1 cellular context compared by ENCODE assay signal in the genomic region with DNA sequence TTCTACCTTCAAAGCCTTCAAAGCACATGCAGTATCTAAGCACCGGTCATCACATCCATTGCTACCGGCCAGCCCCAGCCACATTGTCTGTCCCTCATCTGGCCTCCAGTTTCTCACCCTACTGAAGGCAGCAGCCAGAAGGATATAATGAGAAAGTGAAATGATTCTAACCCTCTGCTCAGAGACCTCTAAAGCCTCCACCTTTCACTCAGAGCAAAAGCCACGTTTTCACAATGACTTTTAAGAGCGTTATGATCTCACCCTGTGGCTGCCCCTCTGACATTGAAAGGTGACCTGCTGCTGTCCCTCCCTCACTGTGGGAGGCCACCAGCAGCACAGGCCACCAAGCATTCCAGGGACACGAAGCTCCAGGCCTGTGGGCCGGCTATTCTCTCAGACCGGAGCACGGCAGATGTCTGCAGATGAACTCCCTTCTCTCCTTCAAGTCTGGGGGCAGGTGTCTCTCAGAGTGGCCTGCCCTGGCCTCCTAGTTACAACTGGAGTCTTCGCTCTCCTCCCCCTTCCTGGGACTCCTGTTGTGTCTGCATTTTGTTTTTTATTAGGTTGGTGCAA.
TF ChIP-seq lines count a peak whose summit lies in the region.

No MANE protein-coding gene starts in this region.

TF ChIP-seq in GM23338, 12 proteins besides CTCF, POLR2A, EP300 and RAD21 (continued from another document):
- TF ChIP-seq, protein P1, sequence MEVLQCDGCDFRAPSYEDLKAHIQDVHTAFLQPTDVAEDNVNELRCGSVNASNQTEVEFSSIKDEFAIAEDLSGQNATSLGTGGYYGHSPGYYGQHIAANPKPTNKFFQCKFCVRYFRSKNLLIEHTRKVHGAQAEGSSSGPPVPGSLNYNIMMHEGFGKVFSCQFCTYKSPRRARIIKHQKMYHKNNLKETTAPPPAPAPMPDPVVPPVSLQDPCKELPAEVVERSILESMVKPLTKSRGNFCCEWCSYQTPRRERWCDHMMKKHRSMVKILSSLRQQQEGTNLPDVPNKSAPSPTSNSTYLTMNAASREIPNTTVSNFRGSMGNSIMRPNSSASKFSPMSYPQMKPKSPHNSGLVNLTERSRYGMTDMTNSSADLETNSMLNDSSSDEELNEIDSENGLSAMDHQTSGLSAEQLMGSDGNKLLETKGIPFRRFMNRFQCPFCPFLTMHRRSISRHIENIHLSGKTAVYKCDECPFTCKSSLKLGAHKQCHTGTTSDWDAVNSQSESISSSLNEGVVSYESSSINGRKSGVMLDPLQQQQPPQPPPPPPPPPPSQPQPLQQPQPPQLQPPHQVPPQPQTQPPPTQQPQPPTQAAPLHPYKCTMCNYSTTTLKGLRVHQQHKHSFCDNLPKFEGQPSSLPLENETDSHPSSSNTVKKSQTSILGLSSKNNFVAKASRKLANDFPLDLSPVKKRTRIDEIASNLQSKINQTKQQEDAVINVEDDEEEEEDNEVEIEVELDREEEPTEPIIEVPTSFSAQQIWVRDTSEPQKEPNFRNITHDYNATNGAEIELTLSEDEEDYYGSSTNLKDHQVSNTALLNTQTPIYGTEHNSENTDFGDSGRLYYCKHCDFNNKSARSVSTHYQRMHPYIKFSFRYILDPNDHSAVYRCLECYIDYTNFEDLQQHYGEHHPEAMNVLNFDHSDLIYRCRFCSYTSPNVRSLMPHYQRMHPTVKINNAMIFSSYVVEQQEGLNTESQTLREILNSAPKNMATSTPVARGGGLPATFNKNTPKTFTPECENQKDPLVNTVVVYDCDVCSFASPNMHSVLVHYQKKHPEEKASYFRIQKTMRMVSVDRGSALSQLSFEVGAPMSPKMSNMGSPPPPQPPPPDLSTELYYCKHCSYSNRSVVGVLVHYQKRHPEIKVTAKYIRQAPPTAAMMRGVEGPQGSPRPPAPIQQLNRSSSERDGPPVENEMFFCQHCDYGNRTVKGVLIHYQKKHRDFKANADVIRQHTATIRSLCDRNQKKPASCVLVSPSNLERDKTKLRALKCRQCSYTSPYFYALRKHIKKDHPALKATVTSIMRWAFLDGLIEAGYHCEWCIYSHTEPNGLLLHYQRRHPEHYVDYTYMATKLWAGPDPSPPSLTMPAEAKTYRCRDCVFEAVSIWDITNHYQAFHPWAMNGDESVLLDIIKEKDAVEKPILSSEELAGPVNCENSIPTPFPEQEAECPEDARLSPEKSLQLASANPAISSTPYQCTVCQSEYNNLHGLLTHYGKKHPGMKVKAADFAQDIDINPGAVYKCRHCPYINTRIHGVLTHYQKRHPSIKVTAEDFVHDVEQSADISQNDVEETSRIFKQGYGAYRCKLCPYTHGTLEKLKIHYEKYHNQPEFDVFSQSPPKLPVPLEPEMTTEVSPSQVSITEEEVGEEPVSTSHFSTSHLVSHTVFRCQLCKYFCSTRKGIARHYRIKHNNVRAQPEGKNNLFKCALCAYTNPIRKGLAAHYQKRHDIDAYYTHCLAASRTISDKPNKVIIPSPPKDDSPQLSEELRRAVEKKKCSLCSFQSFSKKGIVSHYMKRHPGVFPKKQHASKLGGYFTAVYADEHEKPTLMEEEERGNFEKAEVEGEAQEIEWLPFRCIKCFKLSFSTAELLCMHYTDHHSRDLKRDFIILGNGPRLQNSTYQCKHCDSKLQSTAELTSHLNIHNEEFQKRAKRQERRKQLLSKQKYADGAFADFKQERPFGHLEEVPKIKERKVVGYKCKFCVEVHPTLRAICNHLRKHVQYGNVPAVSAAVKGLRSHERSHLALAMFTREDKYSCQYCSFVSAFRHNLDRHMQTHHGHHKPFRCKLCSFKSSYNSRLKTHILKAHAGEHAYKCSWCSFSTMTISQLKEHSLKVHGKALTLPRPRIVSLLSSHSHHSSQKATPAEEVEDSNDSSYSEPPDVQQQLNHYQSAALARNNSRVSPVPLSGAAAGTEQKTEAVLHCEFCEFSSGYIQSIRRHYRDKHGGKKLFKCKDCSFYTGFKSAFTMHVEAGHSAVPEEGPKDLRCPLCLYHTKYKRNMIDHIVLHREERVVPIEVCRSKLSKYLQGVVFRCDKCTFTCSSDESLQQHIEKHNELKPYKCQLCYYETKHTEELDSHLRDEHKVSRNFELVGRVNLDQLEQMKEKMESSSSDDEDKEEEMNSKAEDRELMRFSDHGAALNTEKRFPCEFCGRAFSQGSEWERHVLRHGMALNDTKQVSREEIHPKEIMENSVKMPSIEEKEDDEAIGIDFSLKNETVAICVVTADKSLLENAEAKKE (CRISPR knock-in tag; IDR thresholded peaks at IDR 0.05): no peak
- TF ChIP-seq, protein P2, sequence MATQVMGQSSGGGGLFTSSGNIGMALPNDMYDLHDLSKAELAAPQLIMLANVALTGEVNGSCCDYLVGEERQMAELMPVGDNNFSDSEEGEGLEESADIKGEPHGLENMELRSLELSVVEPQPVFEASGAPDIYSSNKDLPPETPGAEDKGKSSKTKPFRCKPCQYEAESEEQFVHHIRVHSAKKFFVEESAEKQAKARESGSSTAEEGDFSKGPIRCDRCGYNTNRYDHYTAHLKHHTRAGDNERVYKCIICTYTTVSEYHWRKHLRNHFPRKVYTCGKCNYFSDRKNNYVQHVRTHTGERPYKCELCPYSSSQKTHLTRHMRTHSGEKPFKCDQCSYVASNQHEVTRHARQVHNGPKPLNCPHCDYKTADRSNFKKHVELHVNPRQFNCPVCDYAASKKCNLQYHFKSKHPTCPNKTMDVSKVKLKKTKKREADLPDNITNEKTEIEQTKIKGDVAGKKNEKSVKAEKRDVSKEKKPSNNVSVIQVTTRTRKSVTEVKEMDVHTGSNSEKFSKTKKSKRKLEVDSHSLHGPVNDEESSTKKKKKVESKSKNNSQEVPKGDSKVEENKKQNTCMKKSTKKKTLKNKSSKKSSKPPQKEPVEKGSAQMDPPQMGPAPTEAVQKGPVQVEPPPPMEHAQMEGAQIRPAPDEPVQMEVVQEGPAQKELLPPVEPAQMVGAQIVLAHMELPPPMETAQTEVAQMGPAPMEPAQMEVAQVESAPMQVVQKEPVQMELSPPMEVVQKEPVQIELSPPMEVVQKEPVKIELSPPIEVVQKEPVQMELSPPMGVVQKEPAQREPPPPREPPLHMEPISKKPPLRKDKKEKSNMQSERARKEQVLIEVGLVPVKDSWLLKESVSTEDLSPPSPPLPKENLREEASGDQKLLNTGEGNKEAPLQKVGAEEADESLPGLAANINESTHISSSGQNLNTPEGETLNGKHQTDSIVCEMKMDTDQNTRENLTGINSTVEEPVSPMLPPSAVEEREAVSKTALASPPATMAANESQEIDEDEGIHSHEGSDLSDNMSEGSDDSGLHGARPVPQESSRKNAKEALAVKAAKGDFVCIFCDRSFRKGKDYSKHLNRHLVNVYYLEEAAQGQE (IDR thresholded peaks at IDR 0.05; ENCODE audit: unreplicated experiment): no peak
- TF ChIP-seq, protein P3, sequence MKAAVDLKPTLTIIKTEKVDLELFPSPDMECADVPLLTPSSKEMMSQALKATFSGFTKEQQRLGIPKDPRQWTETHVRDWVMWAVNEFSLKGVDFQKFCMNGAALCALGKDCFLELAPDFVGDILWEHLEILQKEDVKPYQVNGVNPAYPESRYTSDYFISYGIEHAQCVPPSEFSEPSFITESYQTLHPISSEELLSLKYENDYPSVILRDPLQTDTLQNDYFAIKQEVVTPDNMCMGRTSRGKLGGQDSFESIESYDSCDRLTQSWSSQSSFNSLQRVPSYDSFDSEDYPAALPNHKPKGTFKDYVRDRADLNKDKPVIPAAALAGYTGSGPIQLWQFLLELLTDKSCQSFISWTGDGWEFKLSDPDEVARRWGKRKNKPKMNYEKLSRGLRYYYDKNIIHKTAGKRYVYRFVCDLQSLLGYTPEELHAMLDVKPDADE (IDR thresholded peaks at IDR 0.05): no peak
- TF ChIP-seq EZH2 (IDR thresholded peaks at IDR 0.05; ENCODE audit: low read depth, unreplicated experiment) (no peak), NANOG (IDR thresholded peaks at IDR 0.05; ENCODE audit: borderline replicate concordance) (no peak)
